1 cellular context compared by ENCODE assay signal in genomic region chr1:98661544-98662353, GRCh38.
TF ChIP-seq lines count a peak whose summit lies in the region.

TSS of gene SNX7 (plus strand) at chr1:98661721. CDS start at chr1:98661732, 11 bp downstream.

TF ChIP-seq in HepG2, 621 proteins besides CTCF, POLR2A, EP300 and RAD21 (continued from another document):
- peak; percentile 91 for TF ChIP-seq RBFOX2 (IDR thresholded peaks at IDR 0.05; ENCODE audit: low read depth, low read length)
- peak; percentile 69; the same call in 1 of the 2 replicates for TF ChIP-seq MYPOP (CRISPR knock-in tag; IDR thresholded peaks at IDR 0.05)
- no peak; the same call in 1 of the 2 replicates for TF ChIP-seq CSRNP1 (CRISPR knock-in tag; IDR thresholded peaks at IDR 0.05)
- TF ChIP-seq ZNF569 (CRISPR knock-in tag; IDR thresholded peaks at IDR 0.05; ENCODE audit: borderline replicate concordance) = no peak
- TF ChIP-seq NR2F1 (CRISPR knock-in tag; IDR thresholded peaks at IDR 0.05) = peak; percentile 33 to 57; a peak in 2 of 4 replicates
- no peak for TF ChIP-seq ZNF780A (CRISPR knock-in tag; IDR thresholded peaks at IDR 0.05)
- TF ChIP-seq CEBPZ (IDR thresholded peaks at IDR 0.05; ENCODE audit: low read length) = no peak
- no peak for TF ChIP-seq FOXA1 (IDR thresholded peaks at IDR 0.05)
- no peak for TF ChIP-seq FOXA1 (CRISPR knock-in tag; IDR thresholded peaks at IDR 0.05)
- TF ChIP-seq HMG20A (CRISPR knock-in tag; IDR thresholded peaks at IDR 0.05; ENCODE audit: borderline replicate concordance) = 0 out of 2 replicates have a peak, but pooled peaks have one; percentile 41
- TF ChIP-seq YEATS2 (CRISPR knock-in tag; IDR thresholded peaks at IDR 0.05; ENCODE audit: borderline replicate concordance) = no peak
- no peak for TF ChIP-seq JUNB (CRISPR knock-in tag; IDR thresholded peaks at IDR 0.05; ENCODE audit: borderline replicate concordance)
- peak; percentile 82 for TF ChIP-seq HNF4A (CRISPR knock-in tag; IDR thresholded peaks at IDR 0.05)
- TF ChIP-seq CEBPG (CRISPR knock-in tag; IDR thresholded peaks at IDR 0.05) = no peak
- TF ChIP-seq SP4 (CRISPR knock-in tag; IDR thresholded peaks at IDR 0.05) = peak; percentile 59
- TF ChIP-seq PTBP1 (IDR thresholded peaks at IDR 0.05; ENCODE audit: low read depth, low read length, poor library complexity, severe bottlenecking) = no peak
- TF ChIP-seq SAP130 (CRISPR knock-in tag; IDR thresholded peaks at IDR 0.05; ENCODE audit: low read depth) = peak; percentile 58
- TF ChIP-seq THAP9 (CRISPR knock-in tag; IDR thresholded peaks at IDR 0.05; ENCODE audit: borderline replicate concordance) = no peak
- TF ChIP-seq MAFF (IDR thresholded peaks at IDR 0.05; ENCODE audit: low read depth, low read length) = no peak
- TF ChIP-seq ZNF597 (CRISPR knock-in tag; IDR thresholded peaks at IDR 0.05) = no peak
- TF ChIP-seq NR2F6 (IDR thresholded peaks at IDR 0.05) = no peak
- peak; percentile 35; the same call in 1 of the 2 replicates for TF ChIP-seq NR2F6 (CRISPR knock-in tag; IDR thresholded peaks at IDR 0.05)
- peak; percentile 7; the same call in 1 of the 2 replicates for TF ChIP-seq MTA1 (CRISPR knock-in tag; IDR thresholded peaks at IDR 0.05; ENCODE audit: borderline replicate concordance)
- TF ChIP-seq ZNF790 (CRISPR knock-in tag; IDR thresholded peaks at IDR 0.05; ENCODE audit: borderline replicate concordance) = no peak
- TF ChIP-seq LRRFIP1 (CRISPR knock-in tag; conservative IDR thresholded peaks at IDR 0.05) = no peak
- no peak for TF ChIP-seq PHF5A (CRISPR knock-in tag; IDR thresholded peaks at IDR 0.05; ENCODE audit: low read depth, unreplicated experiment)
- 0 out of 2 replicates have a peak, but pooled peaks have one; percentile 26 for TF ChIP-seq GATAD2A (CRISPR knock-in tag; IDR thresholded peaks at IDR 0.05)
- no peak for TF ChIP-seq ZNF460 (CRISPR knock-in tag; IDR thresholded peaks at IDR 0.05; ENCODE audit: borderline replicate concordance)
- TF ChIP-seq SP1 (IDR thresholded peaks at IDR 0.05) = no peak
- no peak for TF ChIP-seq SP1 (CRISPR knock-in tag; IDR thresholded peaks at IDR 0.05)
- no peak for TF ChIP-seq NRL (CRISPR knock-in tag; IDR thresholded peaks at IDR 0.05; ENCODE audit: borderline replicate concordance)
- 0 out of 2 replicates have a peak, but pooled peaks have one; percentile 63 for TF ChIP-seq ZMAT3 (CRISPR knock-in tag; conservative IDR thresholded peaks at IDR 0.05)
- TF ChIP-seq ZNF703 (CRISPR knock-in tag; IDR thresholded peaks at IDR 0.05; ENCODE audit: borderline replicate concordance) = peak; percentile 44; the same call in 1 of the 2 replicates
- TF ChIP-seq MBNL3 (CRISPR knock-in tag; conservative IDR thresholded peaks at IDR 0.05) = no peak
- no peak for TF ChIP-seq ZNF546 (CRISPR knock-in tag; conservative IDR thresholded peaks at IDR 0.05)
- TF ChIP-seq ZNF329 (CRISPR knock-in tag; IDR thresholded peaks at IDR 0.05; ENCODE audit: low read depth) = no peak
- peak; percentile 82 for TF ChIP-seq ASH2L (IDR thresholded peaks at IDR 0.05; ENCODE audit: insufficient read length, low read depth, low read length)
- peak; percentile 49 for TF ChIP-seq POLR2G (IDR thresholded peaks at IDR 0.05; ENCODE audit: low read depth, low read length)
- no peak for TF ChIP-seq BRF2 (CRISPR knock-in tag; IDR thresholded peaks at IDR 0.05)
- TF ChIP-seq MTERF4 (CRISPR knock-in tag; IDR thresholded peaks at IDR 0.05) = no peak
- no peak for TF ChIP-seq TBL1XR1 (IDR thresholded peaks at IDR 0.05; ENCODE audit: borderline replicate concordance, low read length, partially characterized antibody)
- no peak for TF ChIP-seq ZNF607 (CRISPR knock-in tag; IDR thresholded peaks at IDR 0.05; ENCODE audit: borderline replicate concordance)
- TF ChIP-seq CENPBD1 (CRISPR knock-in tag; IDR thresholded peaks at IDR 0.05; ENCODE audit: borderline replicate concordance, low read depth) = no peak
- TF ChIP-seq ZNF205 (CRISPR knock-in tag; IDR thresholded peaks at IDR 0.05) = no peak
- no peak for TF ChIP-seq CREB1 (IDR thresholded peaks at IDR 0.05)
- no peak for TF ChIP-seq CREB1 (CRISPR knock-in tag; IDR thresholded peaks at IDR 0.05)
- TF ChIP-seq SOX13 (IDR thresholded peaks at IDR 0.05) = no peak
- TF ChIP-seq SOX13 (CRISPR knock-in tag; conservative IDR thresholded peaks at IDR 0.05 in 1 of 2, IDR thresholded peaks at IDR 0.05 in 1 of 2) = peak in 1 of 2 experiments; percentile 31; a peak in 1 of 4 replicates
- peak; percentile 24; the same call in 1 of the 2 replicates for TF ChIP-seq SALL2 (CRISPR knock-in tag; IDR thresholded peaks at IDR 0.05)
- no peak for TF ChIP-seq RCOR2 (CRISPR knock-in tag; IDR thresholded peaks at IDR 0.05)
- no peak for TF ChIP-seq ZKSCAN8 (CRISPR knock-in tag; IDR thresholded peaks at IDR 0.05; ENCODE audit: borderline replicate concordance)
- no peak for TF ChIP-seq ZNF652 (CRISPR knock-in tag; IDR thresholded peaks at IDR 0.05; ENCODE audit: borderline replicate concordance, low read depth)
- TF ChIP-seq ZBTB38 (CRISPR knock-in tag; IDR thresholded peaks at IDR 0.05) = no peak
- peak; percentile 41; the same call in 1 of the 2 replicates for TF ChIP-seq RXRB (CRISPR knock-in tag; IDR thresholded peaks at IDR 0.05; ENCODE audit: borderline replicate concordance)
- 0 out of 2 replicates have a peak, but pooled peaks have one; percentile 29 for TF ChIP-seq CAMTA2 (CRISPR knock-in tag; IDR thresholded peaks at IDR 0.05; ENCODE audit: borderline replicate concordance)
